Comparison of ENCODE assay signal across 14 cellular contexts in genomic region chr4:52259978-52260377, GRCh38.
A peak's percentile ranks its signal among the peaks of the same experiment; 100 is the strongest.
DNase-seq lines count a peak whose midpoint lies in the region; ATAC-seq and TF ChIP-seq lines count a peak whose summit lies in the region.
"Had no signal": no experiment of that assay in that cellular context is flagged by ENCODE, and none has a peak within 500 bp of the region (broad histone marks: within the 10 kb centered on the region; RNA-seq: fewer than 3 reads in every experiment).

No MANE protein-coding gene starts in this region.

- no peak overlapping the region for H3K4me3 ChIP-seq in BLaER1
- no peak overlapping the region for H3K4me3 ChIP-seq in mesendoderm (ENCODE audit: low read length)
- no peak overlapping the region for H3K4me3 ChIP-seq in colonic mucosa
- H3K4me3 ChIP-seq: GM23248 had no signal

- intact Hi-C loops in colonic mucosa (cut with DNase I), result no loop called here

- no peak overlapping the region for H3K18ac ChIP-seq in mesendoderm (ENCODE audit: low read length)

- H3K4me1 Mint-ChIP-seq in natural killer cell treated with Interleukin-12 subunit alpha and Interleukin-12 subunit beta and Interleukin-15 and Interleukin-18, amount 100 ng/mL, for 72 hours (ENCODE audit: low read depth in 2 of 2), result no peaks in the 10 kb centered on the region

- no peak overlapping the region for H2BK5ac ChIP-seq in mesendoderm (ENCODE audit: low read length)

- no peak overlapping the region for H3K4me3 Mint-ChIP-seq in natural killer cell treated with Interleukin-12 subunit alpha and Interleukin-12 subunit beta and Interleukin-15 and Interleukin-18, amount 100 ng/mL, for 72 hours
- H3K4me3 Mint-ChIP-seq: CD4-positive, alpha-beta T cell had no signal

- H3K27me3 ChIP-seq in BLaER1 (no peaks in the 10 kb centered on the region), mesendoderm (ENCODE audit: insufficient read depth, low read length, poor library complexity) (no peaks in the 10 kb centered on the region), colonic mucosa (no peaks in the 10 kb centered on the region)

- no peak for TF ChIP-seq CTCF in colonic mucosa (IDR thresholded peaks at IDR 0.05)

- no peaks in the 10 kb centered on the region for H3K36me3 Mint-ChIP-seq in natural killer cell treated with Interleukin-12 subunit alpha and Interleukin-12 subunit beta and Interleukin-15 and Interleukin-18, amount 100 ng/mL, for 72 hours

- H3K4ac ChIP-seq in mesendoderm (ENCODE audit: low read depth, low read length), result no peak overlapping the region

- no peak overlapping the region for H3K27ac Mint-ChIP-seq in natural killer cell treated with Interleukin-12 subunit alpha and Interleukin-12 subunit beta and Interleukin-15 and Interleukin-18, amount 100 ng/mL, for 72 hours
- H3K27ac Mint-ChIP-seq: CD4-positive, alpha-beta T cell had no signal

- no CpG with 5 or more reads among the region's 3 CpGs for WGBS in mesendoderm (ENCODE audit: extremely low coverage, insufficient coverage, low lambda C conversion rate)

- H4K8ac ChIP-seq in mesendoderm (ENCODE audit: low read depth, low read length), result no peak overlapping the region

- no peaks in the 10 kb centered on the region for H4K20me1 ChIP-seq in BLaER1

- no peaks in the 10 kb centered on the region for H3K79me1 ChIP-seq in mesendoderm (ENCODE audit: low read length)

- no peak overlapping the region for H2AK5ac ChIP-seq in mesendoderm (ENCODE audit: low read length)

- no peak overlapping the region for H2BK15ac ChIP-seq in mesendoderm (replicated peaks; ENCODE audit: low read depth)

- H3K4me2 ChIP-seq in BLaER1 (peak overlapping the region; percentile 76), mesendoderm (ENCODE audit: low read length) (no peak overlapping the region)

- no peaks in the 10 kb centered on the region for H3K79me2 ChIP-seq in mesendoderm (ENCODE audit: control insufficient read depth, insufficient read depth, low read length)

- no peaks in the 10 kb centered on the region for H3K27me3 Mint-ChIP-seq in natural killer cell treated with Interleukin-12 subunit alpha and Interleukin-12 subunit beta and Interleukin-15 and Interleukin-18, amount 100 ng/mL, for 72 hours
- H3K27me3 Mint-ChIP-seq: CD4-positive, alpha-beta T cell had no signal

- no peak overlapping the region for H3K23ac ChIP-seq in mesendoderm (ENCODE audit: low read length)

- no peak for ATAC-seq in GM21737 (IDR thresholded peaks at IDR 0.05; ENCODE audit: unreplicated experiment)
- no peak for ATAC-seq in natural killer cell treated with Interleukin-12 subunit alpha and Interleukin-12 subunit beta and Interleukin-15 and Interleukin-18, amount 100 ng/mL, for 72 hours
- ATAC-seq: HCT116, HepG2 had no signal

- H3K9ac ChIP-seq in BLaER1 (peak overlapping the region; percentile 61), mesendoderm (ENCODE audit: low read length) (no peak overlapping the region), colonic mucosa (ENCODE audit: low read depth in 2 of 2, low read length in 2 of 2) (no peak overlapping the region)
- H3K9ac ChIP-seq: GM23248 had no signal

- H3K9me3 Mint-ChIP-seq in natural killer cell treated with Interleukin-12 subunit alpha and Interleukin-12 subunit beta and Interleukin-15 and Interleukin-18, amount 100 ng/mL, for 72 hours, result peaks cover 9% of the 10 kb centered on the region
- H3K9me3 Mint-ChIP-seq: CD4-positive, alpha-beta T cell had no signal

- no peaks in the 10 kb centered on the region for H3K36me3 ChIP-seq in BLaER1
- H3K36me3 ChIP-seq in mesendoderm (ENCODE audit: control insufficient read depth, insufficient read depth, low read length), result no peaks in the 10 kb centered on the region
- no peaks in the 10 kb centered on the region for H3K36me3 ChIP-seq in colonic mucosa

- no peak overlapping the region for H4K5ac ChIP-seq in mesendoderm (ENCODE audit: low read length)

- H3K27ac ChIP-seq in BLaER1, result peak overlapping the region; percentile 83
- H3K27ac ChIP-seq in mesendoderm (ENCODE audit: low read depth, low read length), result no peak overlapping the region
- H3K27ac ChIP-seq in colonic mucosa, result no peak overlapping the region
- H3K27ac ChIP-seq: 22Rv1, GM23248 had no signal

- H3K9me3 ChIP-seq in BLaER1 (0 out of 2 replicates have a peak, but pooled peaks cover 3% of the 10 kb centered on the region), colonic mucosa (no peaks in the 10 kb centered on the region)

- H3K56ac ChIP-seq in mesendoderm (ENCODE audit: low read length), result no peak overlapping the region

- H2BK120ac ChIP-seq in mesendoderm (ENCODE audit: low read depth, low read length), result no peak overlapping the region

- H3K4me1 ChIP-seq in BLaER1, result peaks cover 62% of the 10 kb centered on the region
- peaks cover 4% of the 10 kb centered on the region for H3K4me1 ChIP-seq in mesendoderm (ENCODE audit: control insufficient read depth, low read depth, low read length)
- H3K4me1 ChIP-seq in colonic mucosa, result no peaks in the 10 kb centered on the region

- DNase-seq in DMS 273 (lab: John Stamatoyannopoulos, UW; ENCODE audit: unreplicated experiment), result peak; percentile 3
- DNase-seq in DMS 273 treated with DMSO at 0.1 percent for 48 hours (lab: John Stamatoyannopoulos, UW), result no peak
- peak; percentile 52 for DNase-seq in SK-N-DZ (ENCODE audit: low spot score)
- peak; percentile 76 for DNase-seq in mesendoderm
- DNase-seq in colonic mucosa, result no peak
- no peak for DNase-seq in natural killer cell treated with Interleukin-12 subunit alpha and Interleukin-12 subunit beta and Interleukin-15 and Interleukin-18, amount 100 ng/mL, for 72 hours (ENCODE audit: low spot score)
- DNase-seq: CD4-positive, alpha-beta T cell; DND-41; GM23248 had no signal

Comparison
In these comparisons a context has a peak if more than half of its experiments do, and no peak if none do; other contexts are left out.
1. DNase-seq: peak in DMS 273 (single experiment), SK-N-DZ (single experiment) and mesendoderm (single experiment); none in DMS 273 treated with DMSO at 0.1 percent for 48 hours (single experiment), colonic mucosa (single experiment) and natural killer cell treated with Interleukin-12 subunit alpha and Interleukin-12 subunit beta and Interleukin-15 and Interleukin-18, amount 100 ng/mL, for 72 hours (single experiment).